Comparison of ENCODE assay signal across 31 cellular contexts in the genomic region with DNA sequence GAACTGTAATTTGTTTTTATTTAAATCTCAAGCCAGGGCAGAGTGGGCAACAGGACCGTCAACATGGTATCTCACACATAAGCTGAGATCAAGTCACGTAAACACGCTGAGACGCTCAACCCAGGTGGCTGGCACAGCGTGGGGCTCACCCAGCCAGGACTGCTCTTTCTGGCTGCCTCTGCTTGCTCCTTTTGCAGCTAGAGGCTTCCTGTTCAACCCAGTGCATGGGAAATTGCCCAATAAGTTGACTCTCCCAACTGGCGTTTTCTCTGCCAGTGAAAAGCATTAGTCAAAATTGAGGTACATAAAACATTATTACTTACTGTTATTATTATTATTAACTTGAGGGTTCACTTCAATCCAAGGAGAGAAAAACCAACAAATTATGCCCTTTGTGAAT.
A peak's percentile ranks its signal among the peaks of the same experiment; 100 is the strongest.
DNase-seq lines count a peak whose midpoint lies in the region; ATAC-seq and FAIRE-seq lines count a peak whose summit lies in the region.
"Had no signal": no experiment of that assay in that cellular context is flagged by ENCODE, and none has a peak within 500 bp of the region (broad histone marks: within the 10 kb centered on the region; RNA-seq: fewer than 3 reads in every experiment).

No MANE protein-coding gene starts in this region.

- H3K9ac ChIP-seq in Karpas-422 (ENCODE audit: low read length), result no peak overlapping the region

- H3K9me2 ChIP-seq in Karpas-422 (replicated peaks; ENCODE audit: insufficient read depth, low read length), result no peaks in the 10 kb centered on the region

- no peaks in the 10 kb centered on the region for H3K36me3 ChIP-seq in Karpas-422 (ENCODE audit: insufficient read depth, low read length)
- H3K36me3 ChIP-seq in small intestine (ENCODE audit: control insufficient read depth in 2 of 2, insufficient read depth in 2 of 2, low read length in 2 of 2), result no peaks in the 10 kb centered on the region
- H3K36me3 ChIP-seq: esophagus muscularis mucosa, heart left ventricle, left ventricle myocardium inferior, spleen, thoracic aorta had no signal

- DNase-seq in SIG-M5 treated with dmso at 0.1 percent for 504 hours (lab: John Stamatoyannopoulos, UW; ENCODE audit: unreplicated experiment), result peak; percentile 61
- DNase-seq in SIG-M5 (lab: John Stamatoyannopoulos, UW), result no peak
- peak; percentile 71 for DNase-seq in NCI-H2227 (lab: John Stamatoyannopoulos, UW; ENCODE audit: unreplicated experiment)
- DNase-seq in SKM-1 (lab: John Stamatoyannopoulos, UW; ENCODE audit: unreplicated experiment), result peak; percentile 43
- DNase-seq in Karpas-422, result no peak
- no peak for DNase-seq in small intestine
- no peak for DNase-seq in NCI-H524 treated with DMSO at 0.1 percent for 48 hours (lab: John Stamatoyannopoulos, UW)
- DNase-seq: activated CD4-positive, alpha-beta T cell treated with anti-CD3 and anti-CD28 coated beads for 4 hours; activated naive CD4-positive, alpha-beta T cell treated with anti-CD3 and anti-CD28 coated beads, Interleukin-2, amount 50 U/mL, for 16 hours; CD8-positive, alpha-beta T cell; dermis blood vessel endothelial cell; foreskin fibroblast; heart left ventricle; islet precursor cell; left ventricle myocardium inferior; mesendoderm; NCI-H146; NCI-H2171; NCI-H526; OCI-M1; right cardiac atrium; spleen; stimulated activated CD4-positive, alpha-beta T cell treated with anti-CD3 and anti-CD28 coated beads, Interleukin-2, amount 100 ng/mL, for 24 hours; stimulated activated naive CD8-positive, alpha-beta T cell treated with anti-CD3 and anti-CD28 coated beads, Interleukin-15, amount 100 ng/mL, for 72 hours had no signal

- H3K4me2 ChIP-seq in Karpas-422 (ENCODE audit: low read depth, low read length, poor library complexity, severe bottlenecking), result no peak overlapping the region

- no peaks in the 10 kb centered on the region for H3K4me1 ChIP-seq in Karpas-422 (ENCODE audit: low read length)
- no peaks in the 10 kb centered on the region for H3K4me1 ChIP-seq in small intestine (ENCODE audit: control insufficient read depth in 2 of 2, insufficient read depth in 1 of 2, low read depth in 1 of 2, low read length in 1 of 2)
- H3K4me1 ChIP-seq: esophagus muscularis mucosa, heart left ventricle, left ventricle myocardium inferior, spleen had no signal

- H3K4me3 ChIP-seq in Karpas-422 (ENCODE audit: low read length) (no peak overlapping the region), small intestine (ENCODE audit: low read depth in 1 of 2, low read length in 2 of 2) (no peak overlapping the region)
- H3K4me3 ChIP-seq: esophagus muscularis mucosa, heart left ventricle, left ventricle myocardium inferior, spleen, thoracic aorta had no signal

- peaks cover 20% of the 10 kb centered on the region for H3K9me3 ChIP-seq in Karpas-422 (ENCODE audit: low read length)
- H3K9me3 ChIP-seq in small intestine (ENCODE audit: control insufficient read depth, low read depth), result no peaks in the 10 kb centered on the region
- H3K9me3 ChIP-seq: esophagus muscularis mucosa, heart left ventricle, left ventricle myocardium inferior, spleen, thoracic aorta had no signal

- no peaks in the 10 kb centered on the region for H3K79me2 ChIP-seq in Karpas-422 (ENCODE audit: low read length)

- no peak overlapping the region for H2AFZ ChIP-seq in Karpas-422 (ENCODE audit: low read length)

- no peak for FAIRE-seq in small intestine (lab: Jason Lieb, UNC)
- FAIRE-seq: A204.1, urothelium cell line had no signal

- H3K27ac ChIP-seq in Karpas-422 (ENCODE audit: low read length) (no peak overlapping the region), small intestine (ENCODE audit: low read depth in 1 of 2, low read length in 1 of 2) (no peak overlapping the region)
- H3K27ac ChIP-seq: esophagus muscularis mucosa, heart left ventricle, left ventricle myocardium inferior, spleen, thoracic aorta, VCaP had no signal

- H3K27me3 ChIP-seq in Karpas-422 (ENCODE audit: low read length) (no peaks in the 10 kb centered on the region), small intestine (ENCODE audit: control insufficient read depth in 2 of 2, insufficient read depth in 2 of 2, low read length in 2 of 2) (no peaks in the 10 kb centered on the region)
- H3K27me3 ChIP-seq: spleen had no signal

- WGBS in small intestine, 3 donors, result 72 to 74% (median 73%) methylated on average over 6 of the region's 6 CpGs

- no peak for ATAC-seq in HG03108 (IDR thresholded peaks at IDR 0.05; ENCODE audit: unreplicated experiment)
- ATAC-seq: CD8-positive, alpha-beta T cell; heart left ventricle; right cardiac atrium; SK-N-SH treated with all-trans-retinoic acid at 6 μM for 48 hours; stimulated activated naive CD8-positive, alpha-beta T cell treated with anti-CD3 and anti-CD28 coated beads, Interleukin-15, amount 100 ng/mL, for 72 hours had no signal

- no peaks in the 10 kb centered on the region for H4K20me1 ChIP-seq in Karpas-422 (ENCODE audit: insufficient read depth, low read depth, low read length)

Comparison
In these comparisons a context has a peak if more than half of its experiments do, and no peak if none do; other contexts are left out.
1. DNase-seq: peak in SIG-M5 treated with dmso at 0.1 percent for 504 hours (single experiment), NCI-H2227 (single experiment) and SKM-1 (single experiment); none in SIG-M5 (single experiment), Karpas-422 (single experiment), small intestine (single experiment) and NCI-H524 treated with DMSO at 0.1 percent for 48 hours (single experiment).